In genomic region chr1:233025156-233025555, GRCh38 we compare ENCODE assay signal across 8 cellular contexts.
DNase-seq lines count a peak whose midpoint lies in the region; ATAC-seq and TF ChIP-seq lines count a peak whose summit lies in the region.

No MANE protein-coding gene starts in this region.

- H3K4me2 ChIP-seq in OCI-LY3 (ENCODE audit: low read length) (no peak overlapping the region), osteoblast (ENCODE audit: insufficient read depth, low read length) (no peak overlapping the region)

- H3K4me3 ChIP-seq in AG04449 (ENCODE audit: low read depth, low read length) = no peak overlapping the region
- no peak overlapping the region for H3K4me3 ChIP-seq in OCI-LY3 (ENCODE audit: low read length)
- no peak overlapping the region for H3K4me3 ChIP-seq in epithelial cell of esophagus (ENCODE audit: low read length)
- no peak overlapping the region for H3K4me3 ChIP-seq in osteoblast (ENCODE audit: insufficient read depth, low read length)

- H3K4me1 ChIP-seq in OCI-LY3 (ENCODE audit: low read length) (no peaks in the 10 kb centered on the region), osteoblast (ENCODE audit: insufficient read depth, low read length) (no peaks in the 10 kb centered on the region)

- POLR2A ChIA-PET in AG04449 (lab: Yijun Ruan, JAX) = no interaction called here

- ATAC-seq in GM18868 (IDR thresholded peaks at IDR 0.05; ENCODE audit: unreplicated experiment) = peak; percentile 43

- H3K27me3 ChIP-seq in OCI-LY3 (ENCODE audit: low read depth, low read length) (no peaks in the 10 kb centered on the region), osteoblast (ENCODE audit: insufficient read depth, low read length) (no peaks in the 10 kb centered on the region)

- DNase-seq in AG04449 (ENCODE audit: low read depth, low spot score) (no peak), epithelial cell of esophagus (ENCODE audit: low read depth) (peak; percentile 71), osteoblast (ENCODE audit: insufficient read length, low spot score, missing footprints) (peak; percentile 48), SW 1271 (lab: John Stamatoyannopoulos, UW) (no peak), NCI-H1436 (lab: John Stamatoyannopoulos, UW) (no peak)
- DNase-seq in stimulated activated CD8-positive, alpha-beta memory T cell treated with anti-CD3 and anti-CD28 coated beads, Interleukin-4, amount 100 ng/mL, for 48 hours = no peak

- no peaks in the 10 kb centered on the region for H3K9me3 ChIP-seq in OCI-LY3 (ENCODE audit: insufficient read depth, low read length)
- no peaks in the 10 kb centered on the region for H3K9me3 ChIP-seq in osteoblast (ENCODE audit: low read depth, low read length)

- no peak overlapping the region for H3K9ac ChIP-seq in OCI-LY3 (ENCODE audit: low read length)

- H3K27ac ChIP-seq in OCI-LY3 (ENCODE audit: low read length) (no peak overlapping the region), osteoblast (ENCODE audit: low read depth, low read length) (no peak overlapping the region)

- H4K20me1 ChIP-seq in OCI-LY3 (ENCODE audit: insufficient read depth, low read length) (no peaks in the 10 kb centered on the region), osteoblast (ENCODE audit: insufficient read depth, low read length) (no peaks in the 10 kb centered on the region)

- peak; percentile 71 for TF ChIP-seq CTCF in AG04449 (IDR thresholded peaks at IDR 0.05; ENCODE audit: insufficient read depth, low read length, missing control alignments)
- TF ChIP-seq CTCF in OCI-LY3 (IDR thresholded peaks at IDR 0.05; ENCODE audit: low read depth, low read length) = peak; percentile 32
- TF ChIP-seq CTCF in epithelial cell of esophagus (IDR thresholded peaks at IDR 0.05; ENCODE audit: insufficient read depth, low read depth, low read length, missing control alignments) = peak; percentile 64
- peak; percentile 39 for TF ChIP-seq CTCF in osteoblast (IDR thresholded peaks at IDR 0.05; ENCODE audit: extremely low read depth, low read depth, low read length)

- H3K79me2 ChIP-seq in OCI-LY3 (ENCODE audit: low read length) (no peaks in the 10 kb centered on the region), osteoblast (ENCODE audit: insufficient read depth, low read length) (no peaks in the 10 kb centered on the region)

- CTCF ChIA-PET in AG04449 (lab: Yijun Ruan, JAX) = interaction anchor here (1.1 to 1.6 kb wide), 5 partner anchors 10 to 390 kb away, joined by 3 to 6 read pairs (median 6); no protein-coding TSS in a partner anchor

- H3K36me3 ChIP-seq in OCI-LY3 (replicated peaks; ENCODE audit: low read depth, low read length) = no peaks in the 10 kb centered on the region
- H3K36me3 ChIP-seq in osteoblast (ENCODE audit: insufficient read depth, low read length) = no peaks in the 10 kb centered on the region

- no peak overlapping the region for H2AFZ ChIP-seq in OCI-LY3 (ENCODE audit: low read depth, low read length)
- H2AFZ ChIP-seq in osteoblast (ENCODE audit: low read length) = no peak overlapping the region

Comparison
In these comparisons a context has a peak if more than half of its experiments do, and no peak if none do; other contexts are left out.
1. DNase-seq: peak in epithelial cell of esophagus (single experiment) and osteoblast (single experiment); none in AG04449 (single experiment), stimulated activated CD8-positive, alpha-beta memory T cell treated with anti-CD3 and anti-CD28 coated beads, Interleukin-4, amount 100 ng/mL, for 48 hours (single experiment), SW 1271 (0 of 2) and NCI-H1436 (single experiment).
2. Peak in every context shown above with its lines, with median percentiles within 50 percentile points of each other: CTCF ChIP-seq.